In genomic region chr5:31823477-31823876, GRCh38 we compare ENCODE assay signal across 1 cellular context.
TF ChIP-seq lines count a peak whose summit lies in the region.

No MANE protein-coding gene starts in this region.

TF ChIP-seq in H1, 55 proteins besides CTCF, POLR2A, EP300 and RAD21 (continued from another document):
- TF ChIP-seq, protein P1, sequence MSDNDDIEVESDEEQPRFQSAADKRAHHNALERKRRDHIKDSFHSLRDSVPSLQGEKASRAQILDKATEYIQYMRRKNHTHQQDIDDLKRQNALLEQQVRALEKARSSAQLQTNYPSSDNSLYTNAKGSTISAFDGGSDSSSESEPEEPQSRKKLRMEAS (IDR thresholded peaks at IDR 0.05), result no peak
